23 cellular contexts compared by ENCODE assay signal in the genomic region with DNA sequence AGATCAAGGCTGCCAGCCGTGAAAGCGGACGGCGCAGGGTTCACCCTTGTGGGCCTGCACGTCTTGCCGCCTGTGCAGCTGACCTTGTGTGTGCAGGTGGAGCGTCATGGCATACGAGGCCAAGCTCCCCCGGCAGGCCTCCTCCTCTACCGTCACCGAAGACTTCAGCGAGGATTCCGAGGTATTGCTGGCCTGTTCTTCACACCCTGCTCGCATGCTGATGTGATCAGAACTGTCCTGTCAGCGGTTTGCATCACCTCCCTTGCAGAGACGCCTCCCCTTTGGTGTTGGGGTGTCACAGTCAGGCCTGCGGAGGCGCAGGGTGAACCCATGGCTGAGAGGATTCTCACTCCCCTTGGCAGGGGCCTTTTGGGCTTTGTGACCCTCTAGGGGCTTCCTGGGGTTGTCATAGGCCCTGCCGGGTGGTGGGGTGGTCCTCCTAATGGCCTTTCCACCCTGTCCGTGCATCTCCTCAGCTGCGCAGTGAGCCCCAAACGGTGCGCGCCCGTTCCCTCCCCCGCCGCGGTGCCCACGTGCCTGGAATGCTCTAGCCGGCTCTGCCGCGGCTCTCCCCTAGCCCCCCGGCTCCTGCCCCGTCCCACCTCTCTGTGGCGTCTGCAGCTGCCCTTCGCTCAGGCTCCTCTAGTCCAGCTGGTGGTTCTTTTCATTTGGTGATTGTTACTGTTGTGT.
A peak's percentile ranks its signal among the peaks of the same experiment; 100 is the strongest.
DNase-seq lines count a peak whose midpoint lies in the region; ATAC-seq, FAIRE-seq and TF ChIP-seq lines count a peak whose summit lies in the region.
"Had no signal": no experiment of that assay in that cellular context is flagged by ENCODE, and none has a peak within 500 bp of the region (broad histone marks: within the 10 kb centered on the region; RNA-seq: fewer than 3 reads in every experiment).

No MANE protein-coding gene starts in this region.

- no peak overlapping the region for H4K8ac ChIP-seq in H1 (ENCODE audit: extremely low read depth, insufficient read depth, low read length)

- H2BK12ac ChIP-seq in H1 (ENCODE audit: low read depth, low read length) = 0 out of 2 replicates have a peak overlapping the region, but pooled peaks have one; percentile 23

- peaks cover 2 to 3% of the 10 kb centered on the region in 2 experiments for H4K20me1 ChIP-seq in H1 (replicated peaks in 1 of 2; ENCODE audit: control insufficient read depth in 1 of 2, insufficient read depth in 2 of 2, low read length in 2 of 2)

- no peak for TF ChIP-seq RAD21 in H1 (IDR thresholded peaks at IDR 0.05 in 1 of 2, conservative IDR thresholded peaks at IDR 0.05 in 1 of 2; ENCODE audit: low read depth in 2 of 2, low read length in 2 of 2)

- H3K79me2 ChIP-seq in H1 (ENCODE audit: control insufficient read depth in 1 of 2, insufficient read depth in 2 of 2, low read length in 2 of 2) = no peaks in the 10 kb centered on the region
- H3K79me2 ChIP-seq: parathyroid adenoma had no signal

- H3K36me3 ChIP-seq in H1 (ENCODE audit: control insufficient read depth in 2 of 4, insufficient read depth in 4 of 4, low read length in 3 of 4) (peaks cover 0 to 4% (median 0%) of the 10 kb centered on the region in 4 experiments; a peak in 1 of 8 replicates), upper lobe of right lung (peaks cover 75% of the 10 kb centered on the region)

- no peaks in the 10 kb centered on the region for H3K79me1 ChIP-seq in H1 (ENCODE audit: low read depth, low read length)

- no peak overlapping the region for H3K4me3 Mint-ChIP-seq in natural killer cell treated with Interleukin-12 subunit alpha and Interleukin-12 subunit beta and Interleukin-15 and Interleukin-18, amount 100 ng/mL, for 72 hours
- H3K4me3 Mint-ChIP-seq in natural killer cell (no peak overlapping the region), nephron progenitor cell (no peak overlapping the region)
- H3K4me3 Mint-ChIP-seq: CD4-positive, CD25-positive, alpha-beta regulatory T cell; central memory CD8-positive, alpha-beta T cell; GM23338; stimulated activated effector memory CD8-positive, alpha-beta T cell treated with anti-CD3 and anti-CD28 coated beads, Interleukin-12 subunit alpha, Interleukin-12 subunit beta, amount 100 ng/mL, for 72 hours had no signal

- no peak overlapping the region for H2BK15ac ChIP-seq in H1 (ENCODE audit: low read length)

- no peak for TF ChIP-seq POLR2A in H1 (IDR thresholded peaks at IDR 0.05; ENCODE audit: control extremely low read depth in 1 of 2, low read depth in 2 of 2, low read length in 2 of 2)

- intact Hi-C loops in natural killer cell (cut with micrococcal nuclease) = no loop called here
- intact Hi-C loops in upper lobe of right lung (cut with DNase I) = loop anchor here (10.0 kb wide), 1 partner anchor 92 kb away; a partner anchor contains a TSS

- no peak overlapping the region for H4K5ac ChIP-seq in H1 (ENCODE audit: insufficient read length, low read depth, low read length)

- DNase-seq in natural killer cell treated with Interleukin-12 subunit alpha and Interleukin-12 subunit beta and Interleukin-15 and Interleukin-18, amount 100 ng/mL, for 72 hours (ENCODE audit: low spot score) = peak; percentile 60
- DNase-seq in natural killer cell (no peak), H1 (ENCODE audit: low read depth in 1 of 2, low spot score in 2 of 2) (no peak), nephron progenitor cell (no peak), upper lobe of right lung (peak; percentile 48), NK-92 (lab: John Stamatoyannopoulos, UW; ENCODE audit: unreplicated experiment) (no peak)
- DNase-seq in activated CD8-positive, alpha-beta memory T cell treated with anti-CD3 and anti-CD28 coated beads for 24 hours = no peak
- DNase-seq: activated CD4-positive, alpha-beta T cell treated with anti-CD3 and anti-CD28 coated beads, Interleukin-2, amount 50 U/mL, for 48 hours; activated T-cell treated with anti-CD3 and anti-CD28 coated beads for 4 hours; CD4-positive, CD25-positive, alpha-beta regulatory T cell; NCI-H1092 treated with DMSO at 0.1 percent for 48 hours; NCI-H2029 treated with DMSO at 0.1 percent for 48 hours; NCI-H446; PC-3; SJCRH30; stimulated activated CD4-positive, alpha-beta T cell treated with anti-CD3 and anti-CD28 coated beads, Interleukin-2, amount 100 ng/mL, for 24 hours had no signal

- no peak overlapping the region for H2AFZ ChIP-seq in H1 (ENCODE audit: low read length)
- H2AFZ ChIP-seq: GM23338, parathyroid adenoma had no signal

- no peaks in the 10 kb centered on the region; a peak in 1 of 7 replicates for H3K4me1 ChIP-seq in H1 (replicated peaks in 1 of 4; ENCODE audit: control insufficient read depth in 3 of 4, insufficient read depth in 4 of 4, low read length in 3 of 4)
- H3K4me1 ChIP-seq in upper lobe of right lung = no peaks in the 10 kb centered on the region
- H3K4me1 ChIP-seq: parathyroid adenoma had no signal

- no peak overlapping the region for H3K18ac ChIP-seq in H1 (ENCODE audit: extremely low read depth, low read length)

- TF ChIP-seq EP300 in H1 (IDR thresholded peaks at IDR 0.05; ENCODE audit: borderline replicate concordance in 1 of 2, low read depth in 2 of 2, low read length in 2 of 2) = no peak

- FAIRE-seq in H1 (lab: Jason Lieb, UNC) = no peak

- H3K9me3 ChIP-seq in H1 (ENCODE audit: insufficient read depth in 2 of 2, low read depth in 1 of 2, low read length in 1 of 2) = no peaks in the 10 kb centered on the region
- no peaks in the 10 kb centered on the region for H3K9me3 ChIP-seq in upper lobe of right lung
- H3K9me3 ChIP-seq: SJCRH30, thoracic aorta had no signal

- POLR2A ChIA-PET in H1 (lab: Charles Lee; ENCODE audit: partially characterized antibody) = no interaction called here

- no peak overlapping the region for H4K91ac ChIP-seq in H1 (replicated peaks; ENCODE audit: insufficient read length, low read length)

- WGBS in H1 (ENCODE audit: extremely low coverage in 1 of 2, insufficient coverage in 1 of 2, insufficient read length in 1 of 2, insufficient replicate concordance in 2 of 2, low coverage in 1 of 2, low lambda C conversion rate in 2 of 2, missing lambda C conversion rate in 1 of 2), 2 experiments = 94% methylated on average over 32 of the region's 36 CpGs; no CpG with 5 or more reads in 1 of the 2 experiments

- H3K27me3 Mint-ChIP-seq in natural killer cell treated with Interleukin-12 subunit alpha and Interleukin-12 subunit beta and Interleukin-15 and Interleukin-18, amount 100 ng/mL, for 72 hours = no peaks in the 10 kb centered on the region
- no peaks in the 10 kb centered on the region for H3K27me3 Mint-ChIP-seq in natural killer cell (ENCODE audit: low read depth in 2 of 2)
- peaks cover 2% of the 10 kb centered on the region for H3K27me3 Mint-ChIP-seq in nephron progenitor cell (ENCODE audit: low read depth, poor library complexity)
- H3K27me3 Mint-ChIP-seq: central memory CD8-positive, alpha-beta T cell had no signal

- no peak for ATAC-seq in natural killer cell treated with Interleukin-12 subunit alpha and Interleukin-12 subunit beta and Interleukin-15 and Interleukin-18, amount 100 ng/mL, for 72 hours
- no peak for ATAC-seq in natural killer cell
- no peak for ATAC-seq in upper lobe of right lung
- ATAC-seq in GM21576 (IDR thresholded peaks at IDR 0.05; ENCODE audit: unreplicated experiment) = no peak
- ATAC-seq: GM23338; PC-3; stimulated activated effector memory CD8-positive, alpha-beta T cell treated with anti-CD3 and anti-CD28 coated beads, Interleukin-12 subunit alpha, Interleukin-12 subunit beta, amount 100 ng/mL, for 72 hours had no signal

- no peaks in the 10 kb centered on the region for H3K9me3 Mint-ChIP-seq in natural killer cell treated with Interleukin-12 subunit alpha and Interleukin-12 subunit beta and Interleukin-15 and Interleukin-18, amount 100 ng/mL, for 72 hours
- H3K9me3 Mint-ChIP-seq in natural killer cell = no peaks in the 10 kb centered on the region
- no peaks in the 10 kb centered on the region for H3K9me3 Mint-ChIP-seq in nephron progenitor cell
- H3K9me3 Mint-ChIP-seq: CD4-positive, CD25-positive, alpha-beta regulatory T cell; central memory CD8-positive, alpha-beta T cell; stimulated activated effector memory CD8-positive, alpha-beta T cell treated with anti-CD3 and anti-CD28 coated beads, Interleukin-12 subunit alpha, Interleukin-12 subunit beta, amount 100 ng/mL, for 72 hours had no signal

- H3K56ac ChIP-seq in H1 (replicated peaks; ENCODE audit: insufficient read length, low read depth, low read length) = no peak overlapping the region

- no peak overlapping the region for H2AK5ac ChIP-seq in H1 (ENCODE audit: low read depth, low read length)

- no peak overlapping the region for H3K23ac ChIP-seq in H1 (ENCODE audit: insufficient read length)

- no peak overlapping the region for H3K4me2 ChIP-seq in H1 (ENCODE audit: insufficient read depth in 1 of 2, low read depth in 2 of 2, low read length in 2 of 2)
- H3K4me2 ChIP-seq: GM23338 had no signal

- TF ChIP-seq CTCF in natural killer cell (IDR thresholded peaks at IDR 0.05) (no peak), H1 (IDR thresholded peaks at IDR 0.05; ENCODE audit: control extremely low read depth in 1 of 3, insufficient read depth in 1 of 3, low read depth in 1 of 3, low read length in 3 of 3) (no peak), nephron progenitor cell (IDR thresholded peaks at IDR 0.05) (no peak), upper lobe of right lung (IDR thresholded peaks at IDR 0.05) (no peak)

- H3K23me2 ChIP-seq in H1 (ENCODE audit: low read depth, low read length) = no peaks in the 10 kb centered on the region

- no peak overlapping the region for H3K27ac ChIP-seq in H1 (ENCODE audit: low read depth, low read length)
- H3K27ac ChIP-seq in upper lobe of right lung = no peak overlapping the region
- H3K27ac ChIP-seq: epithelial cell of prostate, parathyroid adenoma, SJCRH30, thoracic aorta had no signal

- H3K36me3 Mint-ChIP-seq in natural killer cell treated with Interleukin-12 subunit alpha and Interleukin-12 subunit beta and Interleukin-15 and Interleukin-18, amount 100 ng/mL, for 72 hours = peaks cover 15% of the 10 kb centered on the region
- H3K36me3 Mint-ChIP-seq in natural killer cell (peaks cover 14% of the 10 kb centered on the region), nephron progenitor cell (ENCODE audit: low read depth) (peaks cover 49% of the 10 kb centered on the region)

- no peak overlapping the region for H2BK20ac ChIP-seq in H1 (ENCODE audit: low read length)

- H3K27me3 ChIP-seq in H1 (replicated peaks in 1 of 4; ENCODE audit: control insufficient read depth in 3 of 4, extremely low read depth in 1 of 4, insufficient read depth in 3 of 4, low read length in 3 of 4) (no peaks in the 10 kb centered on the region), upper lobe of right lung (no peaks in the 10 kb centered on the region)
- H3K27me3 ChIP-seq: SJCRH30 had no signal

- no peak overlapping the region for H2BK5ac ChIP-seq in H1 (ENCODE audit: low read depth, low read length)

- H3K9ac ChIP-seq in H1 (replicated peaks in 1 of 4; ENCODE audit: extremely low read depth in 1 of 4, low read depth in 3 of 4, low read length in 3 of 4) = no peak overlapping the region
- H3K9ac ChIP-seq: parathyroid adenoma had no signal

- CTCF ChIA-PET in H1 (lab: Charles Lee; ENCODE audit: partially characterized antibody) = interaction anchor here (0.8 to 7.7 kb wide), 9 partner anchors 12 to 669 kb away, joined by 3 to 77 read pairs (median 3); no protein-coding TSS in a partner anchor

- H3K4me3 ChIP-seq in H1 (ENCODE audit: extremely low read depth in 1 of 4, insufficient read depth in 2 of 4, low read depth in 3 of 4, low read length in 4 of 4) = no peak overlapping the region
- H3K4me3 ChIP-seq in upper lobe of right lung = no peak overlapping the region
- H3K4me3 ChIP-seq: GM23338, SJCRH30, thoracic aorta had no signal

- H3K4ac ChIP-seq in H1 (replicated peaks; ENCODE audit: insufficient read length, low read depth, low read length) = no peak overlapping the region

- no peak overlapping the region for H3K27ac Mint-ChIP-seq in natural killer cell treated with Interleukin-12 subunit alpha and Interleukin-12 subunit beta and Interleukin-15 and Interleukin-18, amount 100 ng/mL, for 72 hours
- H3K27ac Mint-ChIP-seq in natural killer cell = no peak overlapping the region
- H3K27ac Mint-ChIP-seq in nephron progenitor cell = peak overlapping the region; percentile 29
- H3K27ac Mint-ChIP-seq: CD4-positive, CD25-positive, alpha-beta regulatory T cell; GM23338; stimulated activated effector memory CD8-positive, alpha-beta T cell treated with anti-CD3 and anti-CD28 coated beads, Interleukin-12 subunit alpha, Interleukin-12 subunit beta, amount 100 ng/mL, for 72 hours had no signal

- no peak overlapping the region for H2BK120ac ChIP-seq in H1 (replicated peaks; ENCODE audit: low read depth, low read length)

- H3K14ac ChIP-seq in H1 (ENCODE audit: insufficient read length) = no peak overlapping the region

- peaks cover 19 to 20% of the 10 kb centered on the region in 2 donors for H3K4me1 Mint-ChIP-seq in natural killer cell treated with Interleukin-12 subunit alpha and Interleukin-12 subunit beta and Interleukin-15 and Interleukin-18, amount 100 ng/mL, for 72 hours (ENCODE audit: low read depth in 2 of 2)
- H3K4me1 Mint-ChIP-seq in natural killer cell (peaks cover 23 to 25% of the 10 kb centered on the region in 2 donors), nephron progenitor cell (peaks cover 32% of the 10 kb centered on the region)

Comparison
In these comparisons a context has a peak if more than half of its experiments do, and no peak if none do; other contexts are left out.
1. DNase-seq: peak in natural killer cell treated with Interleukin-12 subunit alpha and Interleukin-12 subunit beta and Interleukin-15 and Interleukin-18, amount 100 ng/mL, for 72 hours (single experiment) and upper lobe of right lung (single experiment); none in natural killer cell (single experiment), H1 (0 of 2), nephron progenitor cell (single experiment), activated CD8-positive, alpha-beta memory T cell treated with anti-CD3 and anti-CD28 coated beads for 24 hours (single experiment) and NK-92 (single experiment).